1 cellular context compared by ENCODE assay signal in genomic region chr1:38772953-38773352, GRCh38.
TF ChIP-seq lines count a peak whose summit lies in the region.

No MANE protein-coding gene starts in this region.

TF ChIP-seq in K562, 482 proteins besides CTCF, POLR2A, EP300 and RAD21 (continued from another document):
- TF ChIP-seq TFAP4 (CRISPR knock-in tag; IDR thresholded peaks at IDR 0.05; ENCODE audit: borderline replicate concordance) = no peak
- peak; percentile 86 for TF ChIP-seq ATF7 (IDR thresholded peaks at IDR 0.05)
- TF ChIP-seq HDAC1 (IDR thresholded peaks at IDR 0.05) = no peak
- no peak for TF ChIP-seq ZNF655 (CRISPR knock-in tag; IDR thresholded peaks at IDR 0.05)
- TF ChIP-seq RBM25 (IDR thresholded peaks at IDR 0.05; ENCODE audit: low read depth, low read length, severe bottlenecking) = peak; percentile 69
- TF ChIP-seq BCOR (IDR thresholded peaks at IDR 0.05) = peak; percentile 48; the same call in 1 of the 2 replicates
- no peak for TF ChIP-seq PHF20 (IDR thresholded peaks at IDR 0.05; ENCODE audit: partially characterized antibody)
- TF ChIP-seq JUND (IDR thresholded peaks at IDR 0.05; ENCODE audit: borderline replicate concordance, low read depth, low read length) = peak; percentile 81
- TF ChIP-seq JUND (tag; IDR thresholded peaks at IDR 0.05; ENCODE audit: borderline replicate concordance, low read depth, low read length) = peak; percentile 75; the same call in 2 of the 3 replicates
- TF ChIP-seq RREB1 (CRISPR knock-in tag; IDR thresholded peaks at IDR 0.05) = no peak
- TF ChIP-seq PTRF (tag; IDR thresholded peaks at IDR 0.05) = no peak
- no peak for TF ChIP-seq YY1 (IDR thresholded peaks at IDR 0.05; ENCODE audit: borderline replicate concordance in 1 of 3, control insufficient read depth in 1 of 3, extremely low read depth in 1 of 3, insufficient read depth in 3 of 3, insufficient read length in 1 of 3, insufficient replicate concordance in 2 of 3, low read depth in 1 of 3, low read length in 2 of 3)
- TF ChIP-seq CBFB (CRISPR knock-in tag; IDR thresholded peaks at IDR 0.05) = no peak
- no peak for TF ChIP-seq GATA2 (CRISPR knock-in tag; IDR thresholded peaks at IDR 0.05)
- no peak for TF ChIP-seq FUS (optimal IDR thresholded peaks at IDR 0.05; ENCODE audit: low read depth, low read length)
- no peak for TF ChIP-seq HSF4 (CRISPR knock-in tag; IDR thresholded peaks at IDR 0.05; ENCODE audit: borderline replicate concordance)
- no peak for TF ChIP-seq CLOCK (CRISPR knock-in tag; IDR thresholded peaks at IDR 0.05; ENCODE audit: borderline replicate concordance)
